ENCODE assay signal across 22 cellular contexts in genomic region chr7:133978502-133979295, GRCh38.
DNase-seq lines count a peak whose midpoint lies in the region; ATAC-seq, FAIRE-seq and TF ChIP-seq lines count a peak whose summit lies in the region.
"Had no signal": no experiment of that assay in that cellular context is flagged by ENCODE, and none has a peak within 500 bp of the region (broad histone marks: within the 10 kb centered on the region; RNA-seq: fewer than 3 reads in every experiment).

No MANE protein-coding gene starts in this region.

- WGBS in IMR-90 (ENCODE audit: extremely low coverage in 2 of 2, insufficient read length in 1 of 2), 2 experiments, result 48% methylated on average over 3 of the region's 5 CpGs; no CpG with 5 or more reads in 1 of the 2 experiments
- 28% methylated on average over 5 of the region's 5 CpGs for WGBS in K562 (ENCODE audit: insufficient coverage, low coverage, missing lambda C conversion rate)

- no peaks in the 10 kb centered on the region for H3K36me3 ChIP-seq in IMR-90 (ENCODE audit: control insufficient read depth, insufficient read depth, low read length)
- H3K36me3 ChIP-seq in K562 (ENCODE audit: control insufficient read depth, insufficient read depth, low read length), result no peaks in the 10 kb centered on the region
- no peaks in the 10 kb centered on the region for H3K36me3 ChIP-seq in iPS-20b (ENCODE audit: insufficient read depth, low read depth, low read length)
- H3K36me3 ChIP-seq: sigmoid colon had no signal

- intact Hi-C loops in IMR-90 (cut with micrococcal nuclease), result no loop called here
- intact Hi-C loops in K562 (cut with micrococcal nuclease), result no loop called here

- H3K14ac ChIP-seq in IMR-90 (replicated peaks; ENCODE audit: low read depth, low read length), result no peak overlapping the region

- ATAC-seq in IMR-90 (ENCODE audit: low read depth), result no peak
- no peak for ATAC-seq in K562
- ATAC-seq in GM18868 (IDR thresholded peaks at IDR 0.05; ENCODE audit: unreplicated experiment), result no peak
- no peak for ATAC-seq in GM21528 (IDR thresholded peaks at IDR 0.05; ENCODE audit: low FRiP score, unreplicated experiment)
- ATAC-seq: activated naive CD4-positive, alpha-beta T cell treated with anti-CD3 and anti-CD28 coated beads, Interleukin-2, amount 50 U/mL, for 72 hours; activated T-helper 17 cell treated with anti-CD3 and anti-CD28 coated beads, Interleukin-2, amount 50 U/mL, for 72 hours; CD8-positive, alpha-beta T cell; left cardiac atrium; SK-N-SH treated with all-trans-retinoic acid at 6 μM for 48 hours; stimulated activated naive CD8-positive, alpha-beta T cell treated with anti-CD3 and anti-CD28 coated beads, Interleukin-15, Interleukin-2, amounts not matched to agents 100 U/mL and 50 U/mL, for 24 hours had no signal

- no peaks in the 10 kb centered on the region for H3K79me1 ChIP-seq in IMR-90 (ENCODE audit: low read depth in 1 of 2, low read length in 2 of 2)

- H2AK9ac ChIP-seq in IMR-90 (replicated peaks; ENCODE audit: low read depth, low read length, poor library complexity), result no peak overlapping the region

- H2BK15ac ChIP-seq in IMR-90 (ENCODE audit: low read depth, low read length), result no peak overlapping the region

- no peak for FAIRE-seq in K562 (lab: Jason Lieb, UNC)
- FAIRE-seq: G401.6, HTR-8/SVneo had no signal

- H2AK5ac ChIP-seq in IMR-90 (ENCODE audit: low read depth, low read length), result no peak overlapping the region

- dilution Hi-C loops in IMR-90 (cut with HindIII; ENCODE audit: low sequenced_read_pairs, unreplicated experiment), result no loop called here

- H2BK20ac ChIP-seq in IMR-90 (ENCODE audit: low read depth, low read length), result no peak overlapping the region

- no peak for TF ChIP-seq EP300 in K562 (IDR thresholded peaks at IDR 0.05; ENCODE audit: low read length)

- H2AFZ ChIP-seq in IMR-90 (replicated peaks; ENCODE audit: low read length, poor library complexity) (no peak overlapping the region), K562 (ENCODE audit: low read depth, low read length) (no peak overlapping the region)
- H2AFZ ChIP-seq: parathyroid adenoma had no signal

- H3K23ac ChIP-seq in IMR-90 (ENCODE audit: low read depth, low read length), result no peak overlapping the region

- in situ Hi-C loops in IMR-90 (cut with MboI; ENCODE audit: low sequenced_read_pairs), result no loop called here
- in situ Hi-C loops in K562 (cut with MboI), result no loop called here

- TF ChIP-seq CTCF in IMR-90 (conservative IDR thresholded peaks at IDR 0.05; ENCODE audit: low read depth, low read length) (no peak), K562 (IDR thresholded peaks at IDR 0.05 in 2 of 3, conservative IDR thresholded peaks at IDR 0.05 in 1 of 3; ENCODE audit: insufficient read depth in 2 of 3, low read depth in 1 of 3, low read length in 3 of 3) (no peak)

- no peak overlapping the region for H4K8ac ChIP-seq in IMR-90 (ENCODE audit: low read depth in 2 of 2, low read length in 2 of 2)

- no peak overlapping the region for H3K9ac ChIP-seq in IMR-90 (ENCODE audit: low read depth, low read length)
- no peak overlapping the region for H3K9ac ChIP-seq in K562 (ENCODE audit: insufficient read depth in 1 of 2, low read depth in 2 of 2, low read length in 2 of 2)
- H3K9ac ChIP-seq in iPS-20b (ENCODE audit: low read depth, low read length), result peak overlapping the region; percentile 38; the same call in 1 of the 2 replicates
- H3K9ac ChIP-seq: parathyroid adenoma had no signal

- no peak overlapping the region for H3K56ac ChIP-seq in IMR-90 (ENCODE audit: extremely low read depth, insufficient read depth, low read length)

- H3K9me3 ChIP-seq in IMR-90 (ENCODE audit: control insufficient read depth, insufficient read depth, low read length) (no peaks in the 10 kb centered on the region), K562 (replicated peaks; ENCODE audit: control insufficient read depth, insufficient read depth, low read depth, low read length) (no peaks in the 10 kb centered on the region), iPS-20b (ENCODE audit: insufficient read depth, low read depth, low read length) (no peaks in the 10 kb centered on the region)
- H3K9me3 ChIP-seq: sigmoid colon had no signal

- no peak overlapping the region for H4K91ac ChIP-seq in IMR-90 (ENCODE audit: insufficient read depth, low read depth, low read length)

- H2BK120ac ChIP-seq in IMR-90 (ENCODE audit: low read depth, low read length), result no peak overlapping the region

- DNase-seq in IMR-90 (no peak), K562 (ENCODE audit: extremely low read depth in 1 of 4, low spot score in 3 of 4) (no peak), putamen (ENCODE audit: low spot score) (peak; percentile 7), HUDEP-2 (lab: John Stamatoyannopoulos, UW; ENCODE audit: unreplicated experiment in 76 of 76) (no peak)
- DNase-seq: CD8-positive, alpha-beta T cell; left cardiac atrium; naive B cell; NCI-H1048; NCI-H1694 treated with DMSO at 0.1 percent for 48 hours; NCI-H774; OCI-M1; sigmoid colon; stimulated activated naive CD8-positive, alpha-beta T cell treated with anti-CD3 and anti-CD28 coated beads, Interleukin-15, Interleukin-2, amounts not matched to agents 100 U/mL and 50 U/mL, for 24 hours had no signal

- TF ChIP-seq POLR2A in IMR-90 (IDR thresholded peaks at IDR 0.05; ENCODE audit: low read depth, low read length), result no peak
- TF ChIP-seq POLR2A in K562 (conservative IDR thresholded peaks at IDR 0.05), result no peak

- H4K20me1 ChIP-seq in IMR-90 (ENCODE audit: insufficient read depth, low read length) (no peaks in the 10 kb centered on the region), K562 (replicated peaks; ENCODE audit: control insufficient read depth, insufficient read depth, low read length) (no peaks in the 10 kb centered on the region)

- H3K4me2 ChIP-seq in IMR-90 (ENCODE audit: low read depth, low read length), result no peak overlapping the region
- H3K4me2 ChIP-seq in K562 (ENCODE audit: insufficient read depth, low read length), result no peak overlapping the region

- H3K4me3 ChIP-seq in IMR-90 (ENCODE audit: insufficient read depth, low read depth, low read length) (no peak overlapping the region), K562 (no peak overlapping the region), iPS-20b (ENCODE audit: low read length) (peak overlapping the region; percentile 8; the same call in 1 of the 2 replicates)
- H3K4me3 ChIP-seq: sigmoid colon had no signal

- no peaks in the 10 kb centered on the region for H3K4me1 ChIP-seq in IMR-90 (ENCODE audit: control insufficient read depth, insufficient read depth, low read length)
- peaks cover 0 to 7% of the 10 kb centered on the region in 2 experiments; a peak in 1 of 5 replicates for H3K4me1 ChIP-seq in K562 (replicated peaks in 1 of 2; ENCODE audit: control insufficient read depth in 2 of 2, insufficient read depth in 2 of 2, low read length in 2 of 2)
- peaks cover 17% of the 10 kb centered on the region; the same call in 1 of the 2 replicates for H3K4me1 ChIP-seq in iPS-20b (ENCODE audit: insufficient read depth, low read length)
- H3K4me1 ChIP-seq: parathyroid adenoma, sigmoid colon had no signal

- no peak overlapping the region for H2BK5ac ChIP-seq in IMR-90 (ENCODE audit: low read depth, low read length, poor library complexity, severe bottlenecking)

- CTCF ChIA-PET in IMR-90 (lab: Yijun Ruan, JAX) (no interaction called here), K562 (lab: Yijun Ruan, JAX; ENCODE audit: low intra/inter-chr PET ratio) (no interaction called here)

- H3K18ac ChIP-seq in IMR-90 (ENCODE audit: low read depth, low read length), result no peak overlapping the region

- no peaks in the 10 kb centered on the region for H3K9me1 ChIP-seq in IMR-90 (ENCODE audit: insufficient read depth, low read length)
- H3K9me1 ChIP-seq in K562 (ENCODE audit: control insufficient read depth, insufficient read depth, low read length), result no peaks in the 10 kb centered on the region

- no peaks in the 10 kb centered on the region for H3K79me2 ChIP-seq in K562 (ENCODE audit: control insufficient read depth, insufficient read depth, low read length)
- H3K79me2 ChIP-seq: parathyroid adenoma had no signal

- POLR2A ChIA-PET in IMR-90 (lab: Charles Lee; ENCODE audit: unreplicated experiment), result no interaction called here
- POLR2A ChIA-PET in K562 (lab: Yijun Ruan, JAX), result interaction anchor here (0.5 kb wide), 1 partner anchor 383 kb away, joined by 3 read pairs; no protein-coding TSS in a partner anchor

- no peak overlapping the region for H3K27ac ChIP-seq in IMR-90 (ENCODE audit: insufficient read depth, low read length)
- H3K27ac ChIP-seq in K562 (ENCODE audit: extremely low read depth, low read depth, low read length), result no peak overlapping the region
- H3K27ac ChIP-seq in iPS-20b (ENCODE audit: low read length), result no peak overlapping the region
- H3K27ac ChIP-seq: parathyroid adenoma, sigmoid colon had no signal

- H4K5ac ChIP-seq in IMR-90 (ENCODE audit: low read depth, low read length), result no peak overlapping the region

- no TSS peak for BruUV-seq in IMR-90 (replicated peaks; lab: Mats Ljungman, UMichigan)
- BruUV-seq in K562 (replicated peaks; lab: Mats Ljungman, UMichigan), result no TSS peak

- no peak for TF ChIP-seq RAD21 in IMR-90 (IDR thresholded peaks at IDR 0.05; ENCODE audit: low read length)
- no peak for TF ChIP-seq RAD21 in K562 (CRISPR knock-in tag; conservative IDR thresholded peaks at IDR 0.05 in 1 of 2, IDR thresholded peaks at IDR 0.05 in 1 of 2)

- H3K27me3 ChIP-seq in IMR-90 (ENCODE audit: control insufficient read depth, insufficient read depth, low read length), result no peaks in the 10 kb centered on the region
- H3K27me3 ChIP-seq in K562 (ENCODE audit: control insufficient read depth in 2 of 2, insufficient read depth in 2 of 2, low read length in 2 of 2), result no peaks in the 10 kb centered on the region
- H3K27me3 ChIP-seq in iPS-20b (ENCODE audit: insufficient read depth, low read length), result no peaks in the 10 kb centered on the region
- H3K27me3 ChIP-seq: sigmoid colon had no signal

- no peak overlapping the region for H3K4ac ChIP-seq in IMR-90 (ENCODE audit: low read depth, low read length)

TF ChIP-seq in IMR-90, 13 proteins besides CTCF, POLR2A, EP300 and RAD21:
- no peak for TF ChIP-seq FOS (IDR thresholded peaks at IDR 0.05; ENCODE audit: low read depth, low read length)
- TF ChIP-seq MAFK (IDR thresholded peaks at IDR 0.05; ENCODE audit: low read depth, low read length), result peak; percentile 63

TF ChIP-seq in K562, 482 proteins besides CTCF, POLR2A, EP300 and RAD21 (continues in another document):
- TF ChIP-seq KAT8 (IDR thresholded peaks at IDR 0.05; ENCODE audit: low read depth), result no peak
